ENCODE assay signal across 12 cellular contexts in the genomic region with DNA sequence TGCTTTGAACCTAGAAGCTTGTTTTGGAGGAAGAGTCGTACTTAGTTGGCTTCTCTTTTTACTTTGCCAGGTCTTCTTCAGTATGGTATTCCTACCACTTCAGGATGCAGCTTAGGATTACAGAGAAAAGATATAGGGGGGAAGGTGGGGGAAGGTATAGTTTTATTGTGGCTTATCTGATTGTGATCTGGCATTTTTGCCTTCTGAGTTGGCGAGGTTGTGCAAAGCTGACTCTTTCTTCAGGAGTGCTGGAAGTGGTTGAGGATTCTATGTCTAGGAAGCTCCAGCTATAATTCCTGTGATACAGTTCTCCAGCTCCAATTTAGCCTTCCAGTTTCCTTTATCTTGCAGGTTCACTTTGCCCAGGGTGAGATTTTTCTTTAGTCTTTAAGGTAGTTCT. TPM values are rescaled to one million over a fixed set of nuclear protein-coding genes. Genes with fewer than 3 reads are reported as not detected.
DNase-seq lines count a peak whose midpoint lies in the region; ATAC-seq and TF ChIP-seq lines count a peak whose summit lies in the region.
"Had no signal": no experiment of that assay in that cellular context is flagged by ENCODE, and none has a peak within 500 bp of the region (broad histone marks: within the 10 kb centered on the region; RNA-seq: fewer than 3 reads in every experiment).

No MANE protein-coding gene starts in this region.

- CTCF ChIA-PET in CD4-positive, alpha-beta T cell (lab: Charles Lee) = interaction anchor here (1.1 kb wide), 1 partner anchor 111 kb away, joined by 3 read pairs; no protein-coding TSS in a partner anchor

- POLR2A ChIA-PET in CD4-positive, alpha-beta T cell (lab: Charles Lee) = interaction anchor here (0.7 to 16.0 kb wide), 8 partner anchors 7 to 165 kb away, joined by 3 to 395 read pairs (median 4); no protein-coding TSS in a partner anchor

- peak overlapping the region; percentile 81 for H3K4me3 Mint-ChIP-seq in CD4-positive, alpha-beta T cell
- H3K4me3 Mint-ChIP-seq in activated T-helper 17 cell treated with anti-CD3 and anti-CD28 coated beads, Interleukin-2, amount 50 U/mL, for 72 hours = peak overlapping the region; percentile 83
- no peak overlapping the region for H3K4me3 Mint-ChIP-seq in endothelial cell (ENCODE audit: unreplicated experiment)
- H3K4me3 Mint-ChIP-seq: mesothelial cell of epicardium had no signal

- H3K27ac Mint-ChIP-seq in CD4-positive, alpha-beta T cell = peak overlapping the region; percentile 85
- peak overlapping the region; percentile 91 for H3K27ac Mint-ChIP-seq in activated T-helper 17 cell treated with anti-CD3 and anti-CD28 coated beads, Interleukin-2, amount 50 U/mL, for 72 hours
- no peak overlapping the region for H3K27ac Mint-ChIP-seq in endothelial cell (ENCODE audit: unreplicated experiment)
- H3K27ac Mint-ChIP-seq: mesothelial cell of epicardium had no signal

- H3K27me3 ChIP-seq in CD4-positive, alpha-beta T cell (ENCODE audit: control insufficient read depth, insufficient read depth, low read length) = no peaks in the 10 kb centered on the region
- H3K27me3 ChIP-seq: gastrocnemius medialis had no signal

- H3K9me3 ChIP-seq in CD4-positive, alpha-beta T cell (ENCODE audit: control insufficient read depth, low read length) = no peaks in the 10 kb centered on the region
- H3K9me3 ChIP-seq: gastrocnemius medialis had no signal

- intact Hi-C loops in CD4-positive, alpha-beta T cell (cut with DNase I, micrococcal nuclease) = no loop called here
- intact Hi-C loops in left colon (cut with DNase I, micrococcal nuclease) = no loop called here

- TF ChIP-seq CTCF in CD4-positive, alpha-beta T cell (IDR thresholded peaks at IDR 0.05) = no peak
- no peak for TF ChIP-seq CTCF in endothelial cell (IDR thresholded peaks at IDR 0.05; ENCODE audit: unreplicated experiment)

- peak overlapping the region; percentile 87 for H3K27ac ChIP-seq in CD4-positive, alpha-beta T cell (ENCODE audit: low read depth, low read length)
- H3K27ac ChIP-seq: gastrocnemius medialis had no signal

- peaks cover 65% of the 10 kb centered on the region for H3K4me1 Mint-ChIP-seq in CD4-positive, alpha-beta T cell (ENCODE audit: low read depth)
- peaks cover 43% of the 10 kb centered on the region for H3K4me1 Mint-ChIP-seq in activated T-helper 17 cell treated with anti-CD3 and anti-CD28 coated beads, Interleukin-2, amount 50 U/mL, for 72 hours
- no peaks in the 10 kb centered on the region for H3K4me1 Mint-ChIP-seq in endothelial cell (ENCODE audit: unreplicated experiment)

- DNase-seq in CD4-positive, alpha-beta T cell = no peak
- DNase-seq in HS-5 (ENCODE audit: low read depth) = peak; percentile 60
- no peak for DNase-seq in left colon
- no peak for DNase-seq in H4 (ENCODE audit: low spot score)
- no peak for DNase-seq in DMS153 (lab: John Stamatoyannopoulos, UW)
- DNase-seq in endothelial cell (ENCODE audit: low spot score) = no peak
- DNase-seq: anterior cingulate cortex, gastrocnemius medialis, NCI-H510A treated with DMSO at 0.1 percent for 48 hours had no signal

- no peaks in the 10 kb centered on the region for H3K27me3 Mint-ChIP-seq in CD4-positive, alpha-beta T cell
- no peaks in the 10 kb centered on the region for H3K27me3 Mint-ChIP-seq in activated T-helper 17 cell treated with anti-CD3 and anti-CD28 coated beads, Interleukin-2, amount 50 U/mL, for 72 hours
- H3K27me3 Mint-ChIP-seq in endothelial cell (ENCODE audit: unreplicated experiment) = no peaks in the 10 kb centered on the region

- ATAC-seq in CD4-positive, alpha-beta T cell (ENCODE audit: poor library complexity) = no peak
- no peak for ATAC-seq in activated T-helper 17 cell treated with anti-CD3 and anti-CD28 coated beads, Interleukin-2, amount 50 U/mL, for 72 hours (replicated peaks)
- ATAC-seq in left colon (peak; percentile 34), GM21529 (IDR thresholded peaks at IDR 0.05; ENCODE audit: unreplicated experiment) (no peak)
- ATAC-seq: gastrocnemius medialis had no signal

- H3K9me3 Mint-ChIP-seq in CD4-positive, alpha-beta T cell = no peaks in the 10 kb centered on the region
- no peaks in the 10 kb centered on the region for H3K9me3 Mint-ChIP-seq in activated T-helper 17 cell treated with anti-CD3 and anti-CD28 coated beads, Interleukin-2, amount 50 U/mL, for 72 hours
- no peaks in the 10 kb centered on the region for H3K9me3 Mint-ChIP-seq in endothelial cell (ENCODE audit: unreplicated experiment)
- H3K9me3 Mint-ChIP-seq: mesothelial cell of epicardium had no signal

- peaks cover 49% of the 10 kb centered on the region for H3K36me3 Mint-ChIP-seq in CD4-positive, alpha-beta T cell (ENCODE audit: low read depth)
- H3K36me3 Mint-ChIP-seq in activated T-helper 17 cell treated with anti-CD3 and anti-CD28 coated beads, Interleukin-2, amount 50 U/mL, for 72 hours (ENCODE audit: low read depth) = peaks cover 85% of the 10 kb centered on the region
- no peaks in the 10 kb centered on the region for H3K36me3 Mint-ChIP-seq in endothelial cell (ENCODE audit: low read depth, unreplicated experiment)
- H3K36me3 Mint-ChIP-seq: mesothelial cell of epicardium had no signal

RNA-seq across cellular contexts. Expression of a gene that starts 7.0 kb away (rescaled TPM):
- 100 to 1,000 TPM; 218 to 230 TPM for total RNA-seq in CD4-positive, alpha-beta T cell
- total RNA-seq in activated T-helper 17 cell treated with anti-CD3 and anti-CD28 coated beads, Interleukin-2, amount 50 U/mL, for 72 hours = 100 to 1,000 TPM; 107 to 110 TPM
- total RNA-seq in left colon = 100 to 1,000 TPM; 106 to 114 TPM
- 28.7 and 36.7 TPM in 2 replicates for total RNA-seq in H4 (2014; rRNA removed; shearing (Covaris generic))
- total RNA-seq in endothelial cell (ENCODE audit: unreplicated experiment) = 22.2 TPM
